In genomic region chr12:48285751-48286650, GRCh38 we compare ENCODE assay signal across 12 cellular contexts.
DNase-seq lines count a peak whose midpoint lies in the region; ATAC-seq, FAIRE-seq and TF ChIP-seq lines count a peak whose summit lies in the region.
"Had no signal": no experiment of that assay in that cellular context is flagged by ENCODE, and none has a peak within 500 bp of the region (broad histone marks: within the 10 kb centered on the region; RNA-seq: fewer than 3 reads in every experiment).

No MANE protein-coding gene starts in this region.

- ATAC-seq in GM19328 (IDR thresholded peaks at IDR 0.05; ENCODE audit: unreplicated experiment) = no peak

- peaks cover 2% of the 10 kb centered on the region for H3K36me3 Mint-ChIP-seq in activated naive CD4-positive, alpha-beta T cell treated with anti-CD3 and anti-CD28 coated beads, Interleukin-2, amount 50 U/mL, for 24 hours
- peaks cover 3% of the 10 kb centered on the region for H3K36me3 Mint-ChIP-seq in activated naive CD8-positive, alpha-beta T cell

- no peaks in the 10 kb centered on the region for H3K9me3 ChIP-seq in trophoblast cell (ENCODE audit: insufficient read depth, low read depth, low read length)

- peak overlapping the region; percentile 42 for H2BK12ac ChIP-seq in trophoblast cell (ENCODE audit: low read length)

- no CpG with 5 or more reads among the region's 2 CpGs for WGBS in trophoblast cell (ENCODE audit: extremely low coverage, insufficient coverage, insufficient read length)

- H4K12ac ChIP-seq in trophoblast cell (ENCODE audit: low read depth, low read length) = no peak overlapping the region

- peaks cover 4 to 7% of the 10 kb centered on the region in 2 experiments for H3K4me1 ChIP-seq in trophoblast cell (ENCODE audit: control insufficient read depth in 1 of 2, insufficient read depth in 2 of 2, low read length in 2 of 2)

- H3K27ac ChIP-seq in trophoblast cell (ENCODE audit: low read depth, low read length) = peak overlapping the region; percentile 63
- H3K27ac ChIP-seq: skin epidermis had no signal

- no peak overlapping the region for H3K9ac ChIP-seq in trophoblast cell (ENCODE audit: low read length)

- no peak overlapping the region for H4K91ac ChIP-seq in trophoblast cell (ENCODE audit: low read depth, low read length)

- H3K18ac ChIP-seq in trophoblast cell (ENCODE audit: low read length) = no peak overlapping the region

- no peaks in the 10 kb centered on the region for H3K9me3 Mint-ChIP-seq in activated naive CD4-positive, alpha-beta T cell treated with anti-CD3 and anti-CD28 coated beads, Interleukin-2, amount 50 U/mL, for 24 hours
- H3K9me3 Mint-ChIP-seq in activated naive CD8-positive, alpha-beta T cell (ENCODE audit: low read depth) = no peaks in the 10 kb centered on the region

- H4K8ac ChIP-seq in trophoblast cell (ENCODE audit: low read depth, low read length) = peak overlapping the region; percentile 23

- peak overlapping the region; percentile 48 for H3K27ac Mint-ChIP-seq in activated naive CD4-positive, alpha-beta T cell treated with anti-CD3 and anti-CD28 coated beads, Interleukin-2, amount 50 U/mL, for 24 hours
- no peak overlapping the region for H3K27ac Mint-ChIP-seq in activated naive CD8-positive, alpha-beta T cell

- no peak for DNase-seq in activated naive CD4-positive, alpha-beta T cell treated with Interleukin-2 at 50 U/mL for 16 hours
- DNase-seq in NCI-H1048 (lab: John Stamatoyannopoulos, UW) (peak; percentile 65), trophoblast cell (peak in 1 of 2 donors; percentile 22), NCI-H69 (lab: John Stamatoyannopoulos, UW) (no peak), D721Med (ENCODE audit: insufficient read length, low spot score) (no peak)
- DNase-seq: H7; NCI-H2029 treated with DMSO at 0.1 percent for 48 hours; stimulated activated CD8-positive, alpha-beta memory T cell treated with anti-CD3 and anti-CD28 coated beads, Interleukin-4, amount 100 ng/mL, for 48 hours had no signal

- peak overlapping the region; percentile 23 for H2BK5ac ChIP-seq in trophoblast cell (ENCODE audit: low read depth, low read length, poor library complexity)

- H3K4me3 ChIP-seq in trophoblast cell (ENCODE audit: low read depth, low read length) = no peak overlapping the region
- H3K4me3 ChIP-seq: skin epidermis had no signal

- H2AK5ac ChIP-seq in trophoblast cell (ENCODE audit: low read length) = no peak overlapping the region

- TF ChIP-seq CTCF in D721Med (IDR thresholded peaks at IDR 0.05; ENCODE audit: insufficient read depth, missing control alignments) = no peak

- peak overlapping the region; percentile 43 for H3K4me3 Mint-ChIP-seq in activated naive CD4-positive, alpha-beta T cell treated with anti-CD3 and anti-CD28 coated beads, Interleukin-2, amount 50 U/mL, for 24 hours
- peak overlapping the region; percentile 36 for H3K4me3 Mint-ChIP-seq in activated naive CD8-positive, alpha-beta T cell

- no peaks in the 10 kb centered on the region for H3K27me3 ChIP-seq in trophoblast cell (ENCODE audit: insufficient read depth, low read length)

- no peak overlapping the region for H3K23ac ChIP-seq in trophoblast cell (ENCODE audit: low read length)

- H3K36me3 ChIP-seq in trophoblast cell (ENCODE audit: control insufficient read depth in 1 of 2, insufficient read depth in 2 of 2, low read length in 2 of 2) = no peaks in the 10 kb centered on the region

- no peak overlapping the region for H2AFZ ChIP-seq in trophoblast cell (ENCODE audit: insufficient read depth, low read length, poor library complexity)

- H3K4me2 ChIP-seq in trophoblast cell (ENCODE audit: low read length) = no peak overlapping the region

- H3K4me1 Mint-ChIP-seq in activated naive CD4-positive, alpha-beta T cell treated with anti-CD3 and anti-CD28 coated beads, Interleukin-2, amount 50 U/mL, for 24 hours = peaks cover 17% of the 10 kb centered on the region
- peaks cover 21% of the 10 kb centered on the region for H3K4me1 Mint-ChIP-seq in activated naive CD8-positive, alpha-beta T cell (ENCODE audit: low read depth)

- FAIRE-seq in D721Med (lab: Jason Lieb, UNC) = no peak

- peaks cover 2% of the 10 kb centered on the region for H3K27me3 Mint-ChIP-seq in activated naive CD4-positive, alpha-beta T cell treated with anti-CD3 and anti-CD28 coated beads, Interleukin-2, amount 50 U/mL, for 24 hours
- peaks cover 6% of the 10 kb centered on the region for H3K27me3 Mint-ChIP-seq in activated naive CD8-positive, alpha-beta T cell

- H3K14ac ChIP-seq in trophoblast cell (ENCODE audit: low read length) = no peak overlapping the region

- H3K79me1 ChIP-seq in trophoblast cell (ENCODE audit: low read length) = peaks cover 2% of the 10 kb centered on the region

- H3K79me2 ChIP-seq in trophoblast cell (ENCODE audit: control insufficient read depth, insufficient read depth, low read length, poor library complexity) = no peaks in the 10 kb centered on the region

- H3K4ac ChIP-seq in trophoblast cell (ENCODE audit: low read depth, low read length) = no peak overlapping the region

- no peak overlapping the region for H2BK120ac ChIP-seq in trophoblast cell (ENCODE audit: insufficient read depth, low read length, poor library complexity)
